In the genomic region with DNA sequence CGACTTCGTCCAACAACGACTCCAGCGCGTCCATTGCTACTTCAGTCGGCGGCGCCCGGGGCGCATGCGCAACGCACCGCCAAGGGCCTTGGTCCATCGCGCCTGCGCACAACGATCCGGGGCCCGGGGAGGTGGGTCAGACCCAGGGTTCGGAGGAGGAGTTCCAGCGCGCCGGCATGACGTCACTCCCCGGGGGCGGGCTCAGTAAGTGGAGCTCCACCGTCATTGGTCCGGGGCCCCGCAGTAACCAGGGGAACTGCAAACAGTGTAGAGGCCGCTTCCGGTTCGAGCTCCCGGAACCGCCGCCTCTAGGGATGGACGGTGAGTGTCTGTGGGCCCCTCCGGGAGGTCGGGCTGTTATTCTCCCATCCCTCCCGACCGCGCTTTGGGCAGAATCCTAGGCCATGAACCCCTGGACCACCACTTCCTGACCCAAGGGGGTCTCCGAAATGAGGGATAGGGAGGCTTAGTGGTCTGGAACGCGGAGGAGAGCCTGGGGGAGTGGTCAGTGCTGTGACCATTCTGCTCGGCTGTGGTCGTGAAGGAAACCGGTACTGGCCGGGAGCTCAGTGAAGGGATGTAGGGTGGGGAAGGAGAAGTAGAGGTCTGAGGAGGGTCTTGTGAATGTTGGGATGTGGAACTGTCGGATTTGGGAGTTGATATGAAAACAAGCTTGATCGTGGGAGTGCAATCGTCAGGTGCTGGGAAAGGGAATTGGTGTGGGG, we compare ENCODE assay signal across 8 cellular contexts. TPM values are rescaled to one million over a fixed set of nuclear protein-coding genes. Genes with fewer than 3 reads are reported as not detected.
DNase-seq lines count a peak whose midpoint lies in the region; ATAC-seq and TF ChIP-seq lines count a peak whose summit lies in the region.

A gene with protein sequence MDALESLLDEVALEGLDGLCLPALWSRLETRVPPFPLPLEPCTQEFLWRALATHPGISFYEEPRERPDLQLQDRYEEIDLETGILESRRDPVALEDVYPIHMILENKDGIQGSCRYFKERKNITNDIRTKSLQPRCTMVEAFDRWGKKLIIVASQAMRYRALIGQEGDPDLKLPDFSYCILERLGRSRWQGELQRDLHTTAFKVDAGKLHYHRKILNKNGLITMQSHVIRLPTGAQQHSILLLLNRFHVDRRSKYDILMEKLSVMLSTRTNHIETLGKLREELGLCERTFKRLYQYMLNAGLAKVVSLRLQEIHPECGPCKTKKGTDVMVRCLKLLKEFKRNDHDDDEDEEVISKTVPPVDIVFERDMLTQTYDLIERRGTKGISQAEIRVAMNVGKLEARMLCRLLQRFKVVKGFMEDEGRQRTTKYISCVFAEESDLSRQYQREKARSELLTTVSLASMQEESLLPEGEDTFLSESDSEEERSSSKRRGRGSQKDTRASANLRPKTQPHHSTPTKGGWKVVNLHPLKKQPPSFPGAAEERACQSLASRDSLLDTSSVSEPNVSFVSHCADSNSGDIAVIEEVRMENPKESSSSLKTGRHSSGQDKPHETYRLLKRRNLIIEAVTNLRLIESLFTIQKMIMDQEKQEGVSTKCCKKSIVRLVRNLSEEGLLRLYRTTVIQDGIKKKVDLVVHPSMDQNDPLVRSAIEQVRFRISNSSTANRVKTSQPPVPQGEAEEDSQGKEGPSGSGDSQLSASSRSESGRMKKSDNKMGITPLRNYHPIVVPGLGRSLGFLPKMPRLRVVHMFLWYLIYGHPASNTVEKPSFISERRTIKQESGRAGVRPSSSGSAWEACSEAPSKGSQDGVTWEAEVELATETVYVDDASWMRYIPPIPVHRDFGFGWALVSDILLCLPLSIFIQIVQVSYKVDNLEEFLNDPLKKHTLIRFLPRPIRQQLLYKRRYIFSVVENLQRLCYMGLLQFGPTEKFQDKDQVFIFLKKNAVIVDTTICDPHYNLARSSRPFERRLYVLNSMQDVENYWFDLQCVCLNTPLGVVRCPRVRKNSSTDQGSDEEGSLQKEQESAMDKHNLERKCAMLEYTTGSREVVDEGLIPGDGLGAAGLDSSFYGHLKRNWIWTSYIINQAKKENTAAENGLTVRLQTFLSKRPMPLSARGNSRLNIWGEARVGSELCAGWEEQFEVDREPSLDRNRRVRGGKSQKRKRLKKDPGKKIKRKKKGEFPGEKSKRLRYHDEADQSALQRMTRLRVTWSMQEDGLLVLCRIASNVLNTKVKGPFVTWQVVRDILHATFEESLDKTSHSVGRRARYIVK (N-terminal part only) (minus strand): TSS at position 57 of the 725 bp plus-strand sequence. CDS start 23 bp downstream, at position 34.
A gene (plus strand): TSS at position 288 of the 725 bp plus-strand sequence. CDS start 27 bp downstream, at position 315.

- intact Hi-C loops in cardiac septum (cut with DNase I) (no loop called here), posterior cingulate gyrus (cut with DNase I) (no loop called here)

- peak within 1 kb of the TSS; percentile 89 for H3K9ac ChIP-seq in adipocyte (ENCODE audit: low read length)

- ATAC-seq in HG02798 (IDR thresholded peaks at IDR 0.05; ENCODE audit: poor library complexity, unreplicated experiment) (peak; percentile 98), upper lobe of left lung (ENCODE audit: low FRiP score in 2 of 2) (peak; percentile 98 to 100)

- H3K4me3 ChIP-seq in GM12875 (ENCODE audit: low read depth, low read length) (peak within 1 kb of the TSS; percentile 79), adipocyte (ENCODE audit: low read length) (peak within 1 kb of the TSS; percentile 93), upper lobe of left lung (peak within 1 kb of the TSS; percentile 78 to 97 (median 88))

- no peak for TF ChIP-seq EP300 in upper lobe of left lung (IDR thresholded peaks at IDR 0.05)

- H3K27ac ChIP-seq in upper lobe of left lung = peak within 1 kb of the TSS; percentile 72 to 92 (median 88)

- DNase-seq in NCI-H1436 (lab: John Stamatoyannopoulos, UW) (peak; percentile 98), T follicular helper cell (ENCODE audit: low read depth) (peak; percentile 100), adipocyte (ENCODE audit: low read depth) (peak; percentile 100), cardiac septum (ENCODE audit: low spot score) (peak; percentile 100), posterior cingulate gyrus (peak; percentile 100), upper lobe of left lung (peak; percentile 100)

- WGBS in upper lobe of left lung, 2 donors = 0% methylated on average over 9 to 25 of the region's 51 CpGs

- TF ChIP-seq POLR2A in upper lobe of left lung (IDR thresholded peaks at IDR 0.05) = peak in 3 of 4 donors; percentile 61 to 83 (median 68)

- H3K4me1 ChIP-seq in adipocyte (ENCODE audit: control insufficient read depth, insufficient read depth, low read length) = peaks cover 35% of the 10 kb centered on the region
- peaks cover 22 to 37% (median 25%) of the 10 kb centered on the region in 4 donors for H3K4me1 ChIP-seq in upper lobe of left lung

- H3K27me3 ChIP-seq in adipocyte (replicated peaks; ENCODE audit: control insufficient read depth, insufficient read depth, low read length) (no peaks in the 10 kb centered on the region), upper lobe of left lung (no peaks in the 10 kb centered on the region)

- no peaks in the 10 kb centered on the region for H3K9me3 ChIP-seq in adipocyte (ENCODE audit: control insufficient read depth, low read length)
- H3K9me3 ChIP-seq in upper lobe of left lung = no peaks in the 10 kb centered on the region

- peaks cover 5% of the 10 kb centered on the region for H3K36me3 ChIP-seq in adipocyte (ENCODE audit: control insufficient read depth, insufficient read depth, low read length, severe bottlenecking)
- H3K36me3 ChIP-seq in upper lobe of left lung = peaks cover 0 to 7% (median 3%) of the 10 kb centered on the region in 4 donors

- TF ChIP-seq CTCF in GM12875 (IDR thresholded peaks at IDR 0.05; ENCODE audit: borderline replicate concordance, insufficient read depth, low read depth, low read length) = no peak
- TF ChIP-seq CTCF in upper lobe of left lung (IDR thresholded peaks at IDR 0.05) = peak in 2 of 6 experiments; percentile 8 to 15

RNA-seq across cellular contexts. Expression of the first gene that starts in this region (rescaled TPM):
- total RNA-seq in cardiac septum (66.3 TPM), upper lobe of left lung (100 to 1,000 TPM in 1 of 6 donors, 10 to 100 TPM in 5; 58.3 to 138 (median 73.3) TPM)

RNA-seq across cellular contexts. Expression of the second gene that starts in this region (rescaled TPM):
- 22.6 TPM for total RNA-seq in cardiac septum
- total RNA-seq in upper lobe of left lung = 10 to 100 TPM; 19.9 to 79.6 (median 38.6) TPM

Comparison
In these comparisons a context has a peak if more than half of its experiments do, and no peak if none do; other contexts are left out.
1. Peak in every context shown above with its lines: DNase-seq, ATAC-seq, H3K4me3 ChIP-seq and H3K27ac ChIP-seq.